1 cellular context compared by ENCODE assay signal in the genomic region with DNA sequence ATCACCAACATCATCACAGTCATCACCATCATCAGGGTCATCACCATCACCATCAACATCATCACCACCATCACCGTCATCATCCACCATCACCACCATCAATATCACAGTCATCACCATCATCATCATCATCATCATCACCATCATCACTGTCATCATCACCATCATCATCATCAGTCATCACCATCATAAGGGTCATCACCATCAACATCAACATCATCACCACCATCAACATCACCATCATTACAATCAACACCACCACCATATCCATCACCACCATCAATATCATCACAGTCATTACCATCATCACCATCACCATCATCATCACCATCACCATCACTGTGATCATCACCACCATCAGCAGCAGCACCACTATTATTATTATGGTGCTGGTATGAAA.
A peak's percentile ranks its signal among the peaks of the same experiment; 100 is the strongest.
TF ChIP-seq lines count a peak whose summit lies in the region.

No MANE protein-coding gene starts in this region.

TF ChIP-seq in HEK293, 187 proteins besides CTCF, POLR2A, EP300 and RAD21 (continued from another document):
- TF ChIP-seq ATF2 (tag by site-specific recombination; IDR thresholded peaks at IDR 0.05; ENCODE audit: low read depth), result 0 out of 2 replicates have a peak, but pooled peaks have one; percentile 17
- no peak for TF ChIP-seq ZNF221 (tag by site-specific recombination; IDR thresholded peaks at IDR 0.05; ENCODE audit: borderline replicate concordance)
- TF ChIP-seq ZNF707 (tag by site-specific recombination; IDR thresholded peaks at IDR 0.05), result no peak
- TF ChIP-seq HIC1 (tag by site-specific recombination; IDR thresholded peaks at IDR 0.05), result no peak
